8 cellular contexts compared by ENCODE assay signal in the genomic region with DNA sequence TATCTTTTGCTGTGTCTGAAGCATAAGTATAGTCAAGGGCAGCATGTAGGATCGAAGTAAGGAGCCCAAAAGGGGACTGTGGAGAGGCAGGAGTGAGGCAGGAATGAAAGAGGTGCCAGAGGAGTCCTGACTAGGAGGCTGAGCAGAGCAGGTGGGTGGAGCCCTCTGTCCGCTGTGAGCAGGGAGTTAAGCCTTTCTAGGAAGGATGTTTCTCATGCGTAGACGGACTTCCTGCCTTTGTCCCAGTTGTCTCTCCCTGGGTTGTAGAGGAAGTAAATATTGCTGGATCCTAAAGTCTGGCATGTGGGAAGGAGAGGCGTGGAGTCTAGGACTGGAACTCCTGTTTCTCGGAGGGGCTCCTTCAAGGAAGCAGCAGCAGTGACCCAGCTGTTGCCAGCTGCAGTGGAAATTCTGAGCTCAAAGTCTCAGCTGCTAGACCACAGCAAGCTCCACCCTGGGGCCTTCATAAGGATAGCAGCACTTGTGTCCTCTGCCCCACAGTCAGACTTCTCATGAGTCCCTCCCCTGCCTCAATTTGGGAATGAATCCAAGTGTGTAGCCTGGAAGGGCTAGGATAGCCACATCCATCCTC. TPM values are rescaled to one million over a fixed set of nuclear protein-coding genes. Genes with fewer than 3 reads are reported as not detected.
DNase-seq lines count a peak whose midpoint lies in the region; ATAC-seq and TF ChIP-seq lines count a peak whose summit lies in the region.

No MANE protein-coding gene starts in this region.

- no peaks in the 10 kb centered on the region for H3K27me3 ChIP-seq in BLaER1 treated with 17β-estradiol and CSF1 and Interleukin-3, amounts not matched to agents 10 nM and 100 nM
- no peaks in the 10 kb centered on the region for H3K27me3 ChIP-seq in kidney epithelial cell (ENCODE audit: control insufficient read depth, insufficient read depth, low read length)

- DNase-seq in brain pericyte (ENCODE audit: low read depth, low spot score), result peak; percentile 58
- DNase-seq in kidney epithelial cell (ENCODE audit: low read depth), result peak; percentile 18
- peak; percentile 38 for DNase-seq in stimulated activated CD4-positive, alpha-beta T cell treated with anti-CD3 and anti-CD28 coated beads, Interleukin-1b, Interleukin-23, amount 100 ng/mL, for 48 hours
- DNase-seq in stimulated activated naive CD4-positive, alpha-beta T cell treated with Interleukin-2 at 50 U/mL for 16 hours (lab: John Stamatoyannopoulos, UW), result no peak

- peaks cover 0 to 24% (median 0%) of the 10 kb centered on the region in 11 experiments; a peak in 2 of 22 replicates for H3K36me3 ChIP-seq in BLaER1 treated with 17β-estradiol and CSF1 and Interleukin-3, amounts not matched to agents 10 nM and 100 nM
- peaks cover 3% of the 10 kb centered on the region for H3K36me3 ChIP-seq in kidney epithelial cell (ENCODE audit: control insufficient read depth, insufficient read depth, low read length)

- TF ChIP-seq POLR2A in GM18505 (IDR thresholded peaks at IDR 0.05; ENCODE audit: borderline replicate concordance, extremely low read depth, insufficient read depth, insufficient read length), result no peak

- H3K27ac ChIP-seq in BLaER1 treated with 17β-estradiol and CSF1 and Interleukin-3, amounts not matched to agents 10 nM and 100 nM, result peak overlapping the region; percentile 28 to 77 (median 54); a peak in 20 of 22 replicates

- no peak for TF ChIP-seq CTCF in kidney epithelial cell (IDR thresholded peaks at IDR 0.05; ENCODE audit: insufficient read depth, low read length, poor library complexity, severe bottlenecking)

- H3K4me2 ChIP-seq in BLaER1 treated with 17β-estradiol and CSF1 and Interleukin-3, amounts not matched to agents 10 nM and 100 nM, result peak overlapping the region; percentile 49 to 91 (median 76)

- H3K4me1 ChIP-seq in BLaER1 treated with 17β-estradiol and CSF1 and Interleukin-3, amounts not matched to agents 10 nM and 100 nM, result peaks cover 23 to 57% (median 53%) of the 10 kb centered on the region in 10 experiments

- ATAC-seq in GM21529 (IDR thresholded peaks at IDR 0.05; ENCODE audit: unreplicated experiment) (peak; percentile 79), GM18505 (IDR thresholded peaks at IDR 0.05; ENCODE audit: unreplicated experiment) (no peak)

- H4K20me1 ChIP-seq in BLaER1 treated with 17β-estradiol and CSF1 and Interleukin-3, amounts not matched to agents 10 nM and 100 nM, result no peaks in the 10 kb centered on the region

- peak overlapping the region; percentile 1 to 65 (median 49); a peak in 20 of 22 replicates for H3K9ac ChIP-seq in BLaER1 treated with 17β-estradiol and CSF1 and Interleukin-3, amounts not matched to agents 10 nM and 100 nM

- H3K9me3 ChIP-seq in BLaER1 treated with 17β-estradiol and CSF1 and Interleukin-3, amounts not matched to agents 10 nM and 100 nM (replicated peaks in 1 of 11), result no peaks in the 10 kb centered on the region

- H3K4me3 ChIP-seq in BLaER1 treated with 17β-estradiol and CSF1 and Interleukin-3, amounts not matched to agents 10 nM and 100 nM, result peak overlapping the region in 2 of 10 experiments; percentile 22 to 38; a peak in 3 of 20 replicates
- no peak overlapping the region for H3K4me3 ChIP-seq in kidney epithelial cell (ENCODE audit: low read depth, low read length)

TF ChIP-seq in PFSK-1, 5 proteins besides CTCF, POLR2A, EP300 and RAD21:
- TF ChIP-seq SIN3A (IDR thresholded peaks at IDR 0.05; ENCODE audit: borderline replicate concordance, insufficient read depth, low read length), result peak; percentile 96
- peak; percentile 97 for TF ChIP-seq FOXP2 (optimal IDR thresholded peaks at IDR 0.05; ENCODE audit: borderline replicate concordance, extremely low read depth, extremely low read length, insufficient read depth)
- peak in 1 of 2 experiments; percentile 80; a peak in 2 of 4 replicates for TF ChIP-seq REST (IDR thresholded peaks at IDR 0.05; ENCODE audit: insufficient read depth in 1 of 2, low read depth in 2 of 2, low read length in 2 of 2)
- TF ChIP-seq TAF1 (IDR thresholded peaks at IDR 0.05; ENCODE audit: borderline replicate concordance, insufficient read depth, low read length), result no peak

RNA-seq across cellular contexts. Expression of gene RBMS2, which starts 44.0 kb away (rescaled TPM):
- polyA plus RNA-seq in PFSK-1 (2012; ENCODE audit: insufficient read length, low read depth), result 5.6 TPM
- 37.2 and 42.4 TPM in 2 replicates for total RNA-seq in kidney epithelial cell
